Comparison of ENCODE assay signal across 27 cellular contexts in the genomic region with DNA sequence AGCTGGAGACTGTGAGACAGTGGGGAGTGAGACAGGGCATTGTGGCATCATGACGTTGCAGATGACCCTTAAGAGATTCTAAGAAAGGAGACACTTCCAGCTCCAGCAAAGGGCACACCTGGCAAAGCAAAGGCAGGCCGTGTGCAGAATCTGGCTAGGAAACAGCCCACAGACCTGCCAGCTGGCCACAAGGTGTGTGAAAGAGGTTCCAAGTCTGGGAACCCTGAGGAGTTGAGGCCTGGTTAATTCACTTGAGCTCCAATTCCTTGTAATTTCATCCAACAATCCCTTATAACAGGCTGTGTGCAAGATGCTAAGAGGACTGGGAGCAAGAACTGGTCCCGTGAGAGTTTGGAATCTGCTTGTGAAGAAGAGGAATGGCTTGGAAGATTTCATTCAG.
DNase-seq lines count a peak whose midpoint lies in the region; FAIRE-seq and TF ChIP-seq lines count a peak whose summit lies in the region.
"Had no signal": no experiment of that assay in that cellular context is flagged by ENCODE, and none has a peak within 500 bp of the region (broad histone marks: within the 10 kb centered on the region; RNA-seq: fewer than 3 reads in every experiment).

No MANE protein-coding gene starts in this region.

- no peaks in the 10 kb centered on the region for H3K4me1 ChIP-seq in astrocyte (ENCODE audit: insufficient read depth, low read length)
- H3K4me1 ChIP-seq in H1 (replicated peaks in 1 of 4; ENCODE audit: control insufficient read depth in 3 of 4, insufficient read depth in 4 of 4, low read length in 3 of 4) = peaks cover 0 to 4% (median 1%) of the 10 kb centered on the region in 4 experiments; a peak in 3 of 7 replicates
- H3K4me1 ChIP-seq: BE2C, BLaER1 had no signal

- TF ChIP-seq CTCF in astrocyte (IDR thresholded peaks at IDR 0.05; ENCODE audit: insufficient read depth, low read depth, low read length) = no peak
- TF ChIP-seq CTCF in H1 (IDR thresholded peaks at IDR 0.05; ENCODE audit: control extremely low read depth in 1 of 3, insufficient read depth in 1 of 3, low read depth in 1 of 3, low read length in 3 of 3) = no peak

- H2BK15ac ChIP-seq in H1 (ENCODE audit: low read length) = no peak overlapping the region

- H2BK120ac ChIP-seq in H1 (replicated peaks; ENCODE audit: low read depth, low read length) = no peak overlapping the region

- H3K9ac ChIP-seq in astrocyte (ENCODE audit: low read length) = no peak overlapping the region
- H3K9ac ChIP-seq in H1 (replicated peaks in 1 of 4; ENCODE audit: extremely low read depth in 1 of 4, low read depth in 3 of 4, low read length in 3 of 4) = no peak overlapping the region
- H3K9ac ChIP-seq: BLaER1 had no signal

- no peak overlapping the region for H2BK12ac ChIP-seq in H1 (ENCODE audit: low read depth, low read length)

- H3K23me2 ChIP-seq in H1 (ENCODE audit: low read depth, low read length) = no peaks in the 10 kb centered on the region

- no peaks in the 10 kb centered on the region for H3K4me1 Mint-ChIP-seq in astrocyte (ENCODE audit: low read depth, unreplicated experiment)
- H3K4me1 Mint-ChIP-seq: CD4-positive, alpha-beta memory T cell; CD8-positive, alpha-beta memory T cell had no signal

- no peak overlapping the region for H3K56ac ChIP-seq in H1 (replicated peaks; ENCODE audit: insufficient read length, low read depth, low read length)

- H3K27me3 Mint-ChIP-seq in astrocyte (ENCODE audit: low read depth, unreplicated experiment) = no peaks in the 10 kb centered on the region

- no peak for TF ChIP-seq RAD21 in H1 (IDR thresholded peaks at IDR 0.05 in 1 of 2, conservative IDR thresholded peaks at IDR 0.05 in 1 of 2; ENCODE audit: low read depth in 2 of 2, low read length in 2 of 2)

- no peak overlapping the region for H3K27ac Mint-ChIP-seq in astrocyte (ENCODE audit: unreplicated experiment)
- H3K27ac Mint-ChIP-seq: CD14-positive monocyte; CD4-positive, alpha-beta memory T cell; CD4-positive, CD25-positive, alpha-beta regulatory T cell had no signal

- H4K91ac ChIP-seq in H1 (replicated peaks; ENCODE audit: insufficient read length, low read length) = peak overlapping the region; percentile 65

- no peak overlapping the region for H2BK20ac ChIP-seq in H1 (ENCODE audit: low read length)

- no peaks in the 10 kb centered on the region for H3K9me3 ChIP-seq in astrocyte (ENCODE audit: insufficient read depth, low read depth, low read length)
- H3K9me3 ChIP-seq in H1 (ENCODE audit: insufficient read depth in 2 of 2, low read depth in 1 of 2, low read length in 1 of 2) = no peaks in the 10 kb centered on the region
- H3K9me3 ChIP-seq: BE2C, BLaER1 had no signal

- no peak overlapping the region for H4K5ac ChIP-seq in H1 (ENCODE audit: insufficient read length, low read depth, low read length)

- peak; percentile 62 for FAIRE-seq in astrocyte (lab: Jason Lieb, UNC)
- no peak for FAIRE-seq in H1 (lab: Jason Lieb, UNC)
- FAIRE-seq: A204.1, G401.6, GM12891, GM19239 had no signal

- no peak for TF ChIP-seq POLR2A in H1 (IDR thresholded peaks at IDR 0.05; ENCODE audit: control extremely low read depth in 1 of 2, low read depth in 2 of 2, low read length in 2 of 2)

- H3K4me3 Mint-ChIP-seq in astrocyte (ENCODE audit: unreplicated experiment) = no peak overlapping the region
- H3K4me3 Mint-ChIP-seq: CD14-positive monocyte; CD4-positive, alpha-beta memory T cell; CD4-positive, CD25-positive, alpha-beta regulatory T cell; CD8-positive, alpha-beta memory T cell had no signal

- H4K20me1 ChIP-seq in astrocyte (ENCODE audit: insufficient read depth, low read length) (no peaks in the 10 kb centered on the region), H1 (replicated peaks in 1 of 2; ENCODE audit: control insufficient read depth in 1 of 2, insufficient read depth in 2 of 2, low read length in 2 of 2) (no peaks in the 10 kb centered on the region)
- H4K20me1 ChIP-seq: BLaER1 had no signal

- no peak for TF ChIP-seq EP300 in H1 (IDR thresholded peaks at IDR 0.05; ENCODE audit: borderline replicate concordance in 1 of 2, low read depth in 2 of 2, low read length in 2 of 2)

- CTCF ChIA-PET in H1 (lab: Charles Lee; ENCODE audit: partially characterized antibody) = interaction anchor here (0.6 to 1.9 kb wide), 4 partner anchors 29 to 442 kb away, joined by 3 to 5 read pairs (median 4); no protein-coding TSS in a partner anchor

- 80% methylated on average over 3 of the region's 3 CpGs; no CpG with 5 or more reads in 1 of the 2 experiments for WGBS in H1 (ENCODE audit: extremely low coverage in 1 of 2, insufficient coverage in 1 of 2, insufficient read length in 1 of 2, insufficient replicate concordance in 2 of 2, low coverage in 1 of 2, low lambda C conversion rate in 2 of 2, missing lambda C conversion rate in 1 of 2), 2 experiments

- H3K4me2 ChIP-seq in astrocyte (ENCODE audit: low read length) (no peak overlapping the region), H1 (ENCODE audit: insufficient read depth in 1 of 2, low read depth in 2 of 2, low read length in 2 of 2) (no peak overlapping the region)
- H3K4me2 ChIP-seq: BLaER1 had no signal

- no peaks in the 10 kb centered on the region for H3K36me3 Mint-ChIP-seq in astrocyte (ENCODE audit: low read depth, unreplicated experiment)
- H3K36me3 Mint-ChIP-seq: CD14-positive monocyte; CD4-positive, alpha-beta memory T cell; CD4-positive, CD25-positive, alpha-beta regulatory T cell; CD8-positive, alpha-beta memory T cell had no signal

- H3K36me3 ChIP-seq in astrocyte (ENCODE audit: insufficient read depth, low read length) (no peaks in the 10 kb centered on the region), H1 (ENCODE audit: control insufficient read depth in 2 of 4, insufficient read depth in 4 of 4, low read length in 3 of 4) (no peaks in the 10 kb centered on the region)
- H3K36me3 ChIP-seq: BE2C, BLaER1 had no signal

- no peak overlapping the region for H3K4ac ChIP-seq in H1 (replicated peaks; ENCODE audit: insufficient read length, low read depth, low read length)

- no peaks in the 10 kb centered on the region for H3K79me1 ChIP-seq in H1 (ENCODE audit: low read depth, low read length)

- H3K27me3 ChIP-seq in astrocyte (ENCODE audit: insufficient read depth, low read length) (no peaks in the 10 kb centered on the region), H1 (replicated peaks in 1 of 4; ENCODE audit: control insufficient read depth in 3 of 4, extremely low read depth in 1 of 4, insufficient read depth in 3 of 4, low read length in 3 of 4) (peaks cover 0 to 2% (median 0%) of the 10 kb centered on the region in 4 experiments; a peak in 3 of 7 replicates)
- H3K27me3 ChIP-seq: BE2C, BLaER1 had no signal

- H3K79me2 ChIP-seq in astrocyte (ENCODE audit: insufficient read depth, low read length) (no peaks in the 10 kb centered on the region), H1 (ENCODE audit: control insufficient read depth in 1 of 2, insufficient read depth in 2 of 2, low read length in 2 of 2) (no peaks in the 10 kb centered on the region)

- POLR2A ChIA-PET in H1 (lab: Charles Lee; ENCODE audit: partially characterized antibody) = no interaction called here

- DNase-seq in astrocyte (ENCODE audit: low read depth) (no peak), cerebellar cortex (ENCODE audit: low spot score) (peak; percentile 77), H1 (ENCODE audit: low read depth in 1 of 2, low spot score in 2 of 2) (no peak), NCI-H446 treated with DMSO at 0.1 percent for 48 hours (lab: John Stamatoyannopoulos, UW) (no peak), SIG-M5 (lab: John Stamatoyannopoulos, UW) (no peak), NCI-H1930 (lab: John Stamatoyannopoulos, UW) (no peak)
- no peak for DNase-seq in activated CD4-positive, alpha-beta T cell treated with anti-CD3 and anti-CD28 coated beads, Interleukin-2, amount 50 U/mL, for 1 hour
- DNase-seq: 8988T; ACHN; BE2C; CD4-positive, alpha-beta memory T cell; CD4-positive, CD25-positive, alpha-beta regulatory T cell; CD8-positive, alpha-beta memory T cell; COR-L47; DMS 273 treated with DMSO at 0.1 percent for 48 hours; DMS153; DMS53; DMS79; DND-41; EL; GF-D8 had no signal

- no peak overlapping the region for H3K4me3 ChIP-seq in astrocyte (ENCODE audit: insufficient read depth, low read depth, low read length)
- H3K4me3 ChIP-seq in H1 (ENCODE audit: extremely low read depth in 1 of 4, insufficient read depth in 2 of 4, low read depth in 3 of 4, low read length in 4 of 4) = no peak overlapping the region
- H3K4me3 ChIP-seq: BLaER1 had no signal

- H3K9me3 Mint-ChIP-seq in astrocyte (ENCODE audit: unreplicated experiment) = peaks cover 4% of the 10 kb centered on the region
- H3K9me3 Mint-ChIP-seq: CD4-positive, alpha-beta memory T cell; CD4-positive, CD25-positive, alpha-beta regulatory T cell; CD8-positive, alpha-beta memory T cell had no signal

- H2AFZ ChIP-seq in astrocyte (ENCODE audit: low read depth, low read length) (no peak overlapping the region), H1 (ENCODE audit: low read length) (no peak overlapping the region)

- no peak overlapping the region for H3K18ac ChIP-seq in H1 (ENCODE audit: extremely low read depth, low read length)

- H2AK5ac ChIP-seq in H1 (ENCODE audit: low read depth, low read length) = no peak overlapping the region

- H3K23ac ChIP-seq in H1 (ENCODE audit: insufficient read length) = no peak overlapping the region

- H3K14ac ChIP-seq in H1 (ENCODE audit: insufficient read length) = no peak overlapping the region

- H3K27ac ChIP-seq in astrocyte (ENCODE audit: low read depth, low read length) (no peak overlapping the region), H1 (ENCODE audit: low read depth, low read length) (no peak overlapping the region)
- H3K27ac ChIP-seq: BLaER1 had no signal

- no peak overlapping the region for H2BK5ac ChIP-seq in H1 (ENCODE audit: low read depth, low read length)

- H4K8ac ChIP-seq in H1 (ENCODE audit: extremely low read depth, insufficient read depth, low read length) = no peak overlapping the region

TF ChIP-seq in H1, 55 proteins besides CTCF, POLR2A, EP300 and RAD21 (continues in another document):
- TF ChIP-seq EZH2 (IDR thresholded peaks at IDR 0.05; ENCODE audit: low read depth, low read length, severe bottlenecking) = no peak
- TF ChIP-seq BCL11A (IDR thresholded peaks at IDR 0.05; ENCODE audit: low read depth in 2 of 2, low read length in 2 of 2) = no peak
- TF ChIP-seq RFX5 (IDR thresholded peaks at IDR 0.05; ENCODE audit: borderline replicate concordance, low read depth, low read length) = no peak
- no peak for TF ChIP-seq EGR1 (IDR thresholded peaks at IDR 0.05; ENCODE audit: borderline replicate concordance, low read depth, low read length)
- TF ChIP-seq, protein P1, sequence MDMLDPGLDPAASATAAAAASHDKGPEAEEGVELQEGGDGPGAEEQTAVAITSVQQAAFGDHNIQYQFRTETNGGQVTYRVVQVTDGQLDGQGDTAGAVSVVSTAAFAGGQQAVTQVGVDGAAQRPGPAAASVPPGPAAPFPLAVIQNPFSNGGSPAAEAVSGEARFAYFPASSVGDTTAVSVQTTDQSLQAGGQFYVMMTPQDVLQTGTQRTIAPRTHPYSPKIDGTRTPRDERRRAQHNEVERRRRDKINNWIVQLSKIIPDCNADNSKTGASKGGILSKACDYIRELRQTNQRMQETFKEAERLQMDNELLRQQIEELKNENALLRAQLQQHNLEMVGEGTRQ (IDR thresholded peaks at IDR 0.05; ENCODE audit: low read length) = no peak
- no peak for TF ChIP-seq POU5F1 (IDR thresholded peaks at IDR 0.05; ENCODE audit: low read depth, low read length)
- TF ChIP-seq SP2 (IDR thresholded peaks at IDR 0.05; ENCODE audit: low read length) = no peak
